22 cellular contexts compared by ENCODE assay signal in the genomic region with DNA sequence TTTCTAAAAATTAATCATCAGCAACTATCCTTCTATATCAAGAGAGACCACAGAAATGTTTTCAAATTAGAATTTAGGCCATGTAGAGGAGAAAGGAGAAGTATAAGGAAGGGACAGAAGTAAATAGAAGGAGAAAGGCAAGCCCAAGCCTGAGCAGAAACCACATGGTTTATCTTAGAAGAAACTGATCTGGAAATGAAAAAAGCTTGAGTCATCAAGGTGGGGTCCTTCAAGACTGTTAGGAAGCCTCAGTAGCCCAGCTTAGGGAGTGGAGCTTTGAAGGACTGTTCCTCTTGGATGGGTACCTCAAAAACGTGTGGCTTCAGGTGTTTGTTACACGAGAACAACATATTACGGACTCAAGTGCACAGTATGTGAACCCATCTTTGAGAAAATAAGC. TPM values are rescaled to one million over a fixed set of nuclear protein-coding genes. Genes with fewer than 3 reads are reported as not detected.
"Had no signal": no experiment of that assay in that cellular context is flagged by ENCODE, and none has a peak within 500 bp of the region (broad histone marks: within the 10 kb centered on the region; RNA-seq: fewer than 3 reads in every experiment).

No MANE protein-coding gene starts in this region.

- DNase-seq: activated CD4-positive, alpha-beta T cell treated with anti-CD3 and anti-CD28 coated beads for 48 hours; activated CD8-positive, alpha-beta memory T cell treated with anti-CD3 and anti-CD28 coated beads, Interleukin-2, amount 50 U/mL, for 48 hours; activated naive CD8-positive, alpha-beta T cell treated with anti-CD3 and anti-CD28 coated beads, Interleukin-2, amount 10 ng/mL, durations not matched to agents 7 days and 5 days; aorta; hypothalamus; left ventricle myocardium superior; mesenchymal stem cell; occipital lobe; right cardiac atrium; stimulated activated CD4-positive, alpha-beta T cell treated with anti-CD3 and anti-CD28 coated beads, Interleukin-15, amount 100 ng/mL, for 24 hours; stimulated activated CD4-positive, alpha-beta T cell treated with anti-CD3 and anti-CD28 coated beads, Interleukin-4, amount 100 ng/mL, for 24 hours; stimulated activated naive CD4-positive, alpha-beta T cell; T-helper 9 cell; tibial artery; uterus had no signal

- H3K27me3 ChIP-seq: esophagus muscularis mucosa, tibial artery, uterus had no signal

- H3K36me3 ChIP-seq: esophagus muscularis mucosa, prostate gland, tibial artery, uterus had no signal

- H3K9me3 ChIP-seq: esophagus muscularis mucosa, prostate gland, tibial artery, uterus had no signal

- H3K27ac ChIP-seq: esophagus muscularis mucosa, prostate gland, skin epidermis, tibial artery, uterus had no signal

- ATAC-seq: left ventricle myocardium superior, right cardiac atrium had no signal

- H3K36me3 Mint-ChIP-seq: activated naive CD8-positive, alpha-beta T cell treated with anti-CD3 and anti-CD28 coated beads, Interleukin-2, amount 10 ng/mL, durations not matched to agents 7 days and 5 days had no signal

- H3K4me3 Mint-ChIP-seq: activated naive CD8-positive, alpha-beta T cell treated with anti-CD3 and anti-CD28 coated beads, Interleukin-2, amount 10 ng/mL, durations not matched to agents 7 days and 5 days; nephron had no signal

- H3K4me1 ChIP-seq: esophagus muscularis mucosa, prostate gland, tibial artery, uterus had no signal

- H3K9me3 Mint-ChIP-seq: activated naive CD8-positive, alpha-beta T cell treated with anti-CD3 and anti-CD28 coated beads, Interleukin-2, amount 10 ng/mL, durations not matched to agents 7 days and 5 days; nephron had no signal

- H3K4me3 ChIP-seq: esophagus muscularis mucosa, prostate gland, skin epidermis, tibial artery, uterus had no signal

- H3K4me1 Mint-ChIP-seq: activated naive CD8-positive, alpha-beta T cell treated with anti-CD3 and anti-CD28 coated beads, Interleukin-2, amount 10 ng/mL, durations not matched to agents 7 days and 5 days had no signal

- H3K27ac Mint-ChIP-seq: activated naive CD8-positive, alpha-beta T cell treated with anti-CD3 and anti-CD28 coated beads, Interleukin-2, amount 10 ng/mL, durations not matched to agents 7 days and 5 days; nephron had no signal

RNA-seq across cellular contexts. Expression of gene BMX, which starts 4.5 kb away (rescaled TPM):
- total RNA-seq: activated naive CD8-positive, alpha-beta T cell treated with anti-CD3 and anti-CD28 coated beads, Interleukin-2, amount 10 ng/mL, durations not matched to agents 7 days and 5 days; chondrocyte; fibroblast of villous mesenchyme; kidney epithelial cell had no signal
